1 cellular context compared by ENCODE assay signal in the genomic region with DNA sequence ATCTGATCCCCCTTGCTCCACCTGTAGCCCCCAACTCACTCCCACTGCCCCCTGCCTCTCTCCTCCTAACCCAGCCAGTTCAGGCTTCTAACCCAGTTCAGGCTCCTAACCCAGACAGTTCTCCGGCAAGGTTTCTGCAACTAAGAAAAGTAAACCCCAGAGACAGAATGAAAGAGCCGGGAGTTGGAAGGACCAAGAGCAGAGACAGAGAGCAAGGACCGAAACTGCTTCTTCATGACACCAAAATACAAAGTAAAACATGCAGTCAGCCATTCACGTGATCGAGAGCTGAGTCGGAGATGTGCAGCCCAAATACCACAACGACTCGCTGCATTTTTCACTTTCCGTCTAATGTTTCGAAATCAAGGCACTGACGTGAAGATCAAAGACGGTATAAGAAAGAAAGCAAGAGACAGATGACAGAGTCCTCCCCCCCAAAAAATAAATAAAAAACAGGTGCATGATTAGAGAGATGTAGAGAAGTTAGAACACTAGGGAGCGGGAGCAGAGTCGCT.
TF ChIP-seq lines count a peak whose summit lies in the region.

No MANE protein-coding gene starts in this region.

TF ChIP-seq in liver, 16 proteins besides CTCF, POLR2A, EP300 and RAD21 (continued from another document):
- TF ChIP-seq HNF4A (conservative IDR thresholded peaks at IDR 0.05) = no peak
